8 cellular contexts compared by ENCODE assay signal in the genomic region with DNA sequence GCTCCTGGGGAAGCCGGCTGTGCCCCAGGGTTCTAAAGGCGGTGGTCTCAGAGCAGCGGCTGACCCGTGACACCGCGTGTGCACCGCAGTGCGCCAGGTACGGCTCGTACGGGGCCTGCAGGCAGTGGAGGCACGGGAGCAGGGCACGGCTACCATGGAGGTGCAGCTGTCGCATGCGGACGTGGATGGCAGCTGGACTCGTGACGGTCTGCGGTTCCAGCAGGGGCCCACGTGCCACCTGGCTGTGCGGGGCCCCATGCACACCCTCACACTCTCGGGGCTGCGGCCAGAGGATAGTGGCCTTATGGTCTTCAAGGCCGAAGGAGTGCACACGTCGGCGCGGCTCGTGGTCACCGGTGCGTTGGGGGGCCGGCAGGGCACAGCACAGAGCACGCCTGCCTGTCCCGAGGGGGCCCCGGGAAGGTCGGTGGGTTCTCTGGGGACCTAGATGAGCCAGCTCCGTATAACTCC.
A peak's percentile ranks its signal among the peaks of the same experiment; 100 is the strongest.
DNase-seq lines count a peak whose midpoint lies in the region; ATAC-seq and TF ChIP-seq lines count a peak whose summit lies in the region.

No MANE protein-coding gene starts in this region.

- TF ChIP-seq CTCF in astrocyte of the spinal cord (IDR thresholded peaks at IDR 0.05; ENCODE audit: low read depth, low read length) (no peak), transverse colon (IDR thresholded peaks at IDR 0.05) (no peak)

- POLR2A ChIA-PET in activated CD4-positive, alpha-beta T cell treated with anti-CD3 and anti-CD28 coated beads for 36 hours (lab: Charles Lee): interaction anchor here (0.6 kb wide), 1 partner anchor 34 kb away, joined by 4 read pairs; no protein-coding TSS in a partner anchor

- in situ Hi-C loops in astrocyte of the spinal cord (cut with HindIII; ENCODE audit: low sequenced_read_pairs) (no loop called here), transverse colon (cut with MboI; ENCODE audit: low pct_ligation_motif_present in 1 of 4, low pct_unique_long_range_greater_than_20kb in 1 of 4, low sequenced_read_pairs in 3 of 4) (no loop called here)

- peaks cover 6% of the 10 kb centered on the region for H3K4me1 Mint-ChIP-seq in activated CD4-positive, alpha-beta T cell treated with anti-CD3 and anti-CD28 coated beads for 36 hours
- H3K4me1 Mint-ChIP-seq in memory B cell: peaks cover 7% of the 10 kb centered on the region

- no peaks in the 10 kb centered on the region for H3K36me3 Mint-ChIP-seq in activated CD4-positive, alpha-beta T cell treated with anti-CD3 and anti-CD28 coated beads for 36 hours (ENCODE audit: low read depth)
- no peaks in the 10 kb centered on the region for H3K36me3 Mint-ChIP-seq in memory B cell

- peak; percentile 20 for ATAC-seq in activated CD4-positive, alpha-beta T cell treated with anti-CD3 and anti-CD28 coated beads for 36 hours
- ATAC-seq in memory B cell (ENCODE audit: low read depth): peak; percentile 28
- no peak for ATAC-seq in HG02973 (IDR thresholded peaks at IDR 0.05; ENCODE audit: unreplicated experiment)
- ATAC-seq in GM21717 (IDR thresholded peaks at IDR 0.05; ENCODE audit: unreplicated experiment): no peak

- H3K4me3 ChIP-seq in astrocyte of the spinal cord (ENCODE audit: low read depth, low read length) (peak overlapping the region; percentile 47), transverse colon (peak overlapping the region; percentile 35 to 73 (median 56))

- no peak for TF ChIP-seq POLR2A in transverse colon (IDR thresholded peaks at IDR 0.05)

- H3K4me3 Mint-ChIP-seq in activated CD4-positive, alpha-beta T cell treated with anti-CD3 and anti-CD28 coated beads for 36 hours: peak overlapping the region; percentile 71
- H3K4me3 Mint-ChIP-seq in memory B cell: peak overlapping the region; percentile 87

- no peaks in the 10 kb centered on the region for H3K9me3 Mint-ChIP-seq in activated CD4-positive, alpha-beta T cell treated with anti-CD3 and anti-CD28 coated beads for 36 hours (ENCODE audit: low read depth)
- H3K9me3 Mint-ChIP-seq in memory B cell: no peaks in the 10 kb centered on the region

- CTCF ChIA-PET in activated CD4-positive, alpha-beta T cell treated with anti-CD3 and anti-CD28 coated beads for 36 hours (lab: Charles Lee): interaction anchor here (0.7 to 1.1 kb wide), 2 partner anchors 63 to 183 kb away, joined by 3 to 4 read pairs; no protein-coding TSS in a partner anchor

- intact Hi-C loops in activated CD4-positive, alpha-beta T cell treated with anti-CD3 and anti-CD28 coated beads for 36 hours (cut with DNase I, micrococcal nuclease): loop anchor here (1.0 to 5.0 kb wide), 11 partner anchors 63 to 488 kb away; a partner anchor contains a TSS
- intact Hi-C loops in transverse colon (cut with DNase I; ENCODE audit: low total_unique reads): no loop called here

- WGBS in transverse colon (ENCODE audit: low coverage in 1 of 2), 2 donors: 22% methylated on average over 26 of the region's 37 CpGs; no CpG with 5 or more reads in 1 of the 2 donors

- H3K9me3 ChIP-seq in transverse colon: no peaks in the 10 kb centered on the region

- DNase-seq in activated CD4-positive, alpha-beta T cell treated with anti-CD3 and anti-CD28 coated beads for 36 hours: peak; percentile 47
- DNase-seq in activated CD4-positive, alpha-beta T cell treated with anti-CD3 and anti-CD28 coated beads for 1 hour: no peak
- DNase-seq in astrocyte of the spinal cord (ENCODE audit: low read depth, low spot score) (no peak), memory B cell (ENCODE audit: low spot score in 2 of 2) (no peak), transverse colon (no peak)
- DNase-seq in stimulated activated CD4-positive, alpha-beta T cell treated with anti-CD3 and anti-CD28 coated beads, Interleukin-2, amount 100 ng/mL, for 24 hours: no peak

- no peaks in the 10 kb centered on the region for H3K27me3 Mint-ChIP-seq in activated CD4-positive, alpha-beta T cell treated with anti-CD3 and anti-CD28 coated beads for 36 hours
- H3K27me3 Mint-ChIP-seq in memory B cell: no peaks in the 10 kb centered on the region

- no peaks in the 10 kb centered on the region for H3K36me3 ChIP-seq in transverse colon

- H3K27ac Mint-ChIP-seq in activated CD4-positive, alpha-beta T cell treated with anti-CD3 and anti-CD28 coated beads for 36 hours: no peak overlapping the region
- no peak overlapping the region for H3K27ac Mint-ChIP-seq in memory B cell

- no peak for TF ChIP-seq EP300 in transverse colon (IDR thresholded peaks at IDR 0.05; ENCODE audit: low read depth)

- peaks cover 0 to 16% (median 10%) of the 10 kb centered on the region in 4 donors for H3K4me1 ChIP-seq in transverse colon

- peak overlapping the region in 3 of 4 donors; percentile 32 to 80 (median 56) for H3K27ac ChIP-seq in transverse colon

- H3K27me3 ChIP-seq in transverse colon: no peaks in the 10 kb centered on the region

Comparison
In these comparisons a context has a peak if more than half of its experiments do, and no peak if none do; other contexts are left out.
1. ATAC-seq: peak in activated CD4-positive, alpha-beta T cell treated with anti-CD3 and anti-CD28 coated beads for 36 hours (single experiment) and memory B cell (single experiment); none in HG02973 (single experiment) and GM21717 (single experiment).